Comparison of ENCODE assay signal across 9 cellular contexts in the genomic region with DNA sequence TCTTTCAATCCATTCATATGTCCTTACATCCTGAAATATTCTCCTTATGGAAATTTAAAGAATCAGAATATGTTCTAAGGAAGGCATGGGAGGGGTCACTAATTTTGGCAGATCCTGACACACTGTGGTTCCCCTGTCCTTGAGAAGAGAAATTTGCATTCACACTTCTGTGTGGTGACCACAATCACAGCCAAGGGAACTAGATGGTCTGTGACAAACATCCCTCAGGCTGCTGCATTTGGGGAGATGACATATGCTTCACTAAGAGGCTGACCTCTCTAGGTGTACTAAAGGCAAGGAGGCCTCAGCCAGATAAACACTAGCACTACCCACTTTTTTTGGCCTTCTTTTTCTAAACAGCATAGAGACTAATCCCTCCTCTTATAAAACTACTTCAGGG.
DNase-seq lines count a peak whose midpoint lies in the region; ATAC-seq and TF ChIP-seq lines count a peak whose summit lies in the region.
"Had no signal": no experiment of that assay in that cellular context is flagged by ENCODE, and none has a peak within 500 bp of the region (broad histone marks: within the 10 kb centered on the region; RNA-seq: fewer than 3 reads in every experiment).

No MANE protein-coding gene starts in this region.

- H3K27ac Mint-ChIP-seq in neural crest cell (ENCODE audit: unreplicated experiment): peak overlapping the region; percentile 71
- no peak overlapping the region for H3K27ac Mint-ChIP-seq in effector memory CD8-positive, alpha-beta T cell
- H3K27ac Mint-ChIP-seq: memory B cell had no signal

- no peaks in the 10 kb centered on the region for H3K27me3 Mint-ChIP-seq in neural crest cell (ENCODE audit: low read depth)
- H3K27me3 Mint-ChIP-seq in effector memory CD8-positive, alpha-beta T cell: peaks cover 28 to 45% of the 10 kb centered on the region in 2 donors

- no peak for DNase-seq in neural crest cell (ENCODE audit: low read depth, low spot score)
- no peak for DNase-seq in activated CD4-positive, alpha-beta T cell treated with anti-CD3 and anti-CD28 coated beads for 1 hour
- no peak for DNase-seq in effector memory CD8-positive, alpha-beta T cell
- no peak for DNase-seq in hepatic stellate cell (ENCODE audit: low spot score)
- DNase-seq in occipital lobe (lab: John Stamatoyannopoulos, UW): no peak

- no peaks in the 10 kb centered on the region for H3K9me3 Mint-ChIP-seq in neural crest cell
- H3K9me3 Mint-ChIP-seq in effector memory CD8-positive, alpha-beta T cell: no peaks in the 10 kb centered on the region
- H3K9me3 Mint-ChIP-seq: memory B cell had no signal

- peak overlapping the region; percentile 16 for H3K4me3 Mint-ChIP-seq in neural crest cell
- no peak overlapping the region for H3K4me3 Mint-ChIP-seq in effector memory CD8-positive, alpha-beta T cell
- H3K4me3 Mint-ChIP-seq: memory B cell had no signal

- H3K36me3 Mint-ChIP-seq in neural crest cell (ENCODE audit: low read depth): no peaks in the 10 kb centered on the region
- no peaks in the 10 kb centered on the region for H3K36me3 Mint-ChIP-seq in effector memory CD8-positive, alpha-beta T cell (ENCODE audit: insufficient read depth)
- H3K36me3 Mint-ChIP-seq: memory B cell had no signal

- no peak for TF ChIP-seq CTCF in neural crest cell (conservative IDR thresholded peaks at IDR 0.05)

- ATAC-seq in GM18870 (IDR thresholded peaks at IDR 0.05; ENCODE audit: unreplicated experiment) (peak; percentile 79), GM21786 (IDR thresholded peaks at IDR 0.05; ENCODE audit: unreplicated experiment) (peak; percentile 72), HG03175 (IDR thresholded peaks at IDR 0.05; ENCODE audit: unreplicated experiment) (peak; percentile 78)
- no peak for ATAC-seq in effector memory CD8-positive, alpha-beta T cell (replicated peaks)

- peaks cover 53% of the 10 kb centered on the region for H3K4me1 Mint-ChIP-seq in neural crest cell
- no peaks in the 10 kb centered on the region for H3K4me1 Mint-ChIP-seq in effector memory CD8-positive, alpha-beta T cell (ENCODE audit: low read depth in 2 of 2)
- H3K4me1 Mint-ChIP-seq: memory B cell had no signal
